In genomic region chrX:16436348-16437188, GRCh38 we compare ENCODE assay signal across 8 cellular contexts.
DNase-seq lines count a peak whose midpoint lies in the region; ATAC-seq, FAIRE-seq and TF ChIP-seq lines count a peak whose summit lies in the region.

No MANE protein-coding gene starts in this region.

- H3K9me3 Mint-ChIP-seq in CD4-positive, alpha-beta memory T cell, result no peaks in the 10 kb centered on the region
- no peaks in the 10 kb centered on the region for H3K9me3 Mint-ChIP-seq in WTC11

- CTCF ChIA-PET in CD4-positive, alpha-beta memory T cell (lab: Charles Lee; ENCODE audit: partially characterized antibody), result interaction anchor here (0.6 to 2.8 kb wide), 19 partner anchors 9 to 697 kb away, joined by 3 to 23 read pairs (median 4); partner anchors contain the start of gene SYAP1
- CTCF ChIA-PET in WTC11 (lab: Charles Lee), result interaction anchor here (0.6 to 2.0 kb wide), 10 partner anchors 8 to 620 kb away, joined by 3 to 12 read pairs (median 3); partner anchors contain the start of gene GRPR

- no peak overlapping the region for H3K4me3 Mint-ChIP-seq in CD4-positive, alpha-beta memory T cell
- H3K4me3 Mint-ChIP-seq in WTC11, result no peak overlapping the region

- H3K4me1 Mint-ChIP-seq in CD4-positive, alpha-beta memory T cell, result peaks cover 5 to 15% (median 11%) of the 10 kb centered on the region in 4 donors
- H3K4me1 Mint-ChIP-seq in WTC11, result peaks cover 15% of the 10 kb centered on the region

- POLR2A ChIA-PET in CD4-positive, alpha-beta memory T cell (lab: Charles Lee; ENCODE audit: partially characterized antibody), result no interaction called here
- POLR2A ChIA-PET in WTC11 (lab: Charles Lee), result no interaction called here

- H3K36me3 ChIP-seq in CD4-positive, alpha-beta memory T cell (ENCODE audit: insufficient read depth, low read length), result no peaks in the 10 kb centered on the region
- H3K36me3 ChIP-seq in bronchial epithelial cell (ENCODE audit: control insufficient read depth, insufficient read depth, low read length) (no peaks in the 10 kb centered on the region), kidney (ENCODE audit: control insufficient read depth in 1 of 2, insufficient read depth in 2 of 2, low read length in 2 of 2) (no peaks in the 10 kb centered on the region)

- intact Hi-C loops in CD4-positive, alpha-beta memory T cell (cut with micrococcal nuclease), result loop anchor here (1.0 to 5.0 kb wide), 3 partner anchors 235 to 749 kb away; no protein-coding TSS in a partner anchor
- intact Hi-C loops in kidney (cut with DNase I), result no loop called here

- peak; percentile 48 for TF ChIP-seq CTCF in WTC11 (IDR thresholded peaks at IDR 0.05)
- TF ChIP-seq CTCF in bronchial epithelial cell (IDR thresholded peaks at IDR 0.05; ENCODE audit: insufficient read depth, low read length, severe bottlenecking), result peak; percentile 61
- TF ChIP-seq CTCF in kidney (IDR thresholded peaks at IDR 0.05; ENCODE audit: borderline replicate concordance, extremely low read depth, insufficient read depth), result peak; percentile 50

- H3K4me3 ChIP-seq in CD4-positive, alpha-beta memory T cell (ENCODE audit: low read length in 2 of 2), result no peak overlapping the region
- H3K4me3 ChIP-seq in bronchial epithelial cell (ENCODE audit: low read depth, low read length) (no peak overlapping the region), kidney (ENCODE audit: low read length in 2 of 2) (no peak overlapping the region)

- no peaks in the 10 kb centered on the region for H3K36me3 Mint-ChIP-seq in CD4-positive, alpha-beta memory T cell
- H3K36me3 Mint-ChIP-seq in WTC11, result 0 out of 2 replicates have a peak, but pooled peaks cover 5% of the 10 kb centered on the region

- no peaks in the 10 kb centered on the region for H3K27me3 Mint-ChIP-seq in CD4-positive, alpha-beta memory T cell
- H3K27me3 Mint-ChIP-seq in WTC11 (ENCODE audit: low read depth), result no peaks in the 10 kb centered on the region

- H3K27ac Mint-ChIP-seq in CD4-positive, alpha-beta memory T cell, result no peak overlapping the region
- no peak overlapping the region for H3K27ac Mint-ChIP-seq in WTC11

- ATAC-seq in GM21723 (IDR thresholded peaks at IDR 0.05; ENCODE audit: unreplicated experiment), result peak; percentile 68
- ATAC-seq in WTC11, result peak; percentile 82
- ATAC-seq in GM21528 (IDR thresholded peaks at IDR 0.05; ENCODE audit: low FRiP score, unreplicated experiment), result no peak

- peaks cover 13% of the 10 kb centered on the region for H3K4me1 ChIP-seq in CD4-positive, alpha-beta memory T cell (ENCODE audit: insufficient read depth, low read length)
- no peaks in the 10 kb centered on the region for H3K4me1 ChIP-seq in kidney (ENCODE audit: control insufficient read depth in 1 of 2, insufficient read depth in 1 of 2, low read depth in 1 of 2, low read length in 2 of 2)

- DNase-seq in CD4-positive, alpha-beta memory T cell, result peak in 4 of 5 donors; percentile 43 to 52 (median 48)
- DNase-seq in NCI-H1930 (lab: John Stamatoyannopoulos, UW) (peak; percentile 22 to 54), WTC11 (ENCODE audit: low spot score) (peak; percentile 73), bronchial epithelial cell (ENCODE audit: low read depth) (peak; percentile 47), kidney (peak; percentile 65)
- peak; percentile 32 for DNase-seq in stimulated activated CD4-positive, alpha-beta T cell treated with anti-CD3 and anti-CD28 coated beads, Interleukin-2, amount 100 ng/mL, for 4 hours (ENCODE audit: low read depth)

- no peaks in the 10 kb centered on the region for H3K9me3 ChIP-seq in CD4-positive, alpha-beta memory T cell (ENCODE audit: control insufficient read depth in 1 of 2, low read length in 2 of 2)
- no peaks in the 10 kb centered on the region for H3K9me3 ChIP-seq in kidney (ENCODE audit: control insufficient read depth in 1 of 2, low read length in 2 of 2)

- no peak overlapping the region for H3K27ac ChIP-seq in CD4-positive, alpha-beta memory T cell (ENCODE audit: low read depth, low read length)
- H3K27ac ChIP-seq in kidney (ENCODE audit: low read depth in 2 of 2, low read length in 2 of 2), result no peak overlapping the region

- H3K27me3 ChIP-seq in CD4-positive, alpha-beta memory T cell (ENCODE audit: insufficient read depth, low read length), result no peaks in the 10 kb centered on the region
- no peaks in the 10 kb centered on the region for H3K27me3 ChIP-seq in bronchial epithelial cell (ENCODE audit: control insufficient read depth, insufficient read depth, low read length)

- no peak overlapping the region for H3K9ac ChIP-seq in kidney (ENCODE audit: low read length in 2 of 2)

- FAIRE-seq in bronchial epithelial cell (lab: Jason Lieb, UNC) (peak; percentile 70), kidney (lab: Jason Lieb, UNC) (peak; percentile 91)

TF ChIP-seq in WTC11, 78 proteins besides CTCF, POLR2A, EP300 and RAD21:
- no peak for TF ChIP-seq USF1 (CRISPR knock-in tag; IDR thresholded peaks at IDR 0.05)
- TF ChIP-seq NR3C1 (CRISPR knock-in tag; conservative IDR thresholded peaks at IDR 0.05; ENCODE audit: low read depth), result no peak
- no peak for TF ChIP-seq MYBL2 (CRISPR knock-in tag; IDR thresholded peaks at IDR 0.05)
- no peak for TF ChIP-seq ATF1 (CRISPR knock-in tag; IDR thresholded peaks at IDR 0.05)
- no peak for TF ChIP-seq ZNF416 (CRISPR knock-in tag; IDR thresholded peaks at IDR 0.05)
- TF ChIP-seq PRRX2 (CRISPR knock-in tag; IDR thresholded peaks at IDR 0.05), result no peak
- TF ChIP-seq ZNF532 (CRISPR knock-in tag; IDR thresholded peaks at IDR 0.05; ENCODE audit: borderline replicate concordance), result no peak
TF ChIP-seq in WTC11: peak in this region for 0.
